ENCODE assay signal across 13 cellular contexts in genomic region chr21:35398366-35398982, GRCh38.
A peak's percentile ranks its signal among the peaks of the same experiment; 100 is the strongest.
DNase-seq lines count a peak whose midpoint lies in the region; ATAC-seq and TF ChIP-seq lines count a peak whose summit lies in the region.
"Had no signal": no experiment of that assay in that cellular context is flagged by ENCODE, and none has a peak within 500 bp of the region (broad histone marks: within the 10 kb centered on the region; RNA-seq: fewer than 3 reads in every experiment).

No MANE protein-coding gene starts in this region.

- CTCF ChIA-PET in MCF 10A (lab: Yijun Ruan, JAX) (interaction anchor here (0.7 to 1.2 kb wide), 5 partner anchors 10 to 666 kb away, joined by 3 to 5 read pairs (median 3); no protein-coding TSS in a partner anchor), Panc1 (lab: Charles Lee) (interaction anchor here (0.6 kb wide), 1 partner anchor 347 kb away, joined by 4 read pairs; no protein-coding TSS in a partner anchor)

- H3K4me3 Mint-ChIP-seq in MCF 10A (ENCODE audit: unreplicated experiment) = no peak overlapping the region
- peak overlapping the region; percentile 46 for H3K4me3 Mint-ChIP-seq in dendritic cell treated with granulocyte-macrophage colony-stimulating factor and Interleukin-4, amounts not matched to agents 40 ng/mL and 50 ng/mL, for 4 days
- no peak overlapping the region for H3K4me3 Mint-ChIP-seq in effector memory CD8-positive, alpha-beta T cell

- BruUV-seq in MCF 10A (replicated peaks; lab: Mats Ljungman, UMichigan) (no TSS peak), Panc1 (replicated peaks; lab: Mats Ljungman, UMichigan) (no TSS peak)

- H3K36me3 Mint-ChIP-seq in MCF 10A (ENCODE audit: insufficient read depth, unreplicated experiment) = no peaks in the 10 kb centered on the region
- H3K36me3 Mint-ChIP-seq in dendritic cell treated with granulocyte-macrophage colony-stimulating factor and Interleukin-4, amounts not matched to agents 40 ng/mL and 50 ng/mL, for 4 days (ENCODE audit: low read depth) = no peaks in the 10 kb centered on the region
- no peaks in the 10 kb centered on the region for H3K36me3 Mint-ChIP-seq in effector memory CD8-positive, alpha-beta T cell (ENCODE audit: insufficient read depth)

- intact Hi-C loops in MCF 10A (cut with micrococcal nuclease) (loop anchor here (5.0 to 10.0 kb wide), 2 partner anchors 96 to 184 kb away; no protein-coding TSS in a partner anchor), breast epithelium (cut with DNase I; ENCODE audit: low total_unique reads) (no loop called here), Panc1 (cut with micrococcal nuclease; ENCODE audit: unreplicated experiment) (no loop called here)
- intact Hi-C loops in dendritic cell treated with granulocyte-macrophage colony-stimulating factor and Interleukin-4, amounts not matched to agents 40 ng/mL and 50 ng/mL, for 4 days (cut with micrococcal nuclease) = loop anchor here (5.0 kb wide), 1 partner anchor 506 kb away; no protein-coding TSS in a partner anchor

- H3K4me3 ChIP-seq in breast epithelium (no peak overlapping the region), Panc1 (ENCODE audit: low read depth in 2 of 2, low read length in 2 of 2) (peak overlapping the region in 1 of 2 experiments; percentile 36; a peak in 2 of 4 replicates), thoracic aorta (peak overlapping the region; percentile 13)
- H3K4me3 ChIP-seq: stomach had no signal

- H3K4me1 ChIP-seq in breast epithelium (no peaks in the 10 kb centered on the region), Panc1 (ENCODE audit: control insufficient read depth, insufficient read depth, low read length) (0 out of 2 replicates have a peak, but pooled peaks cover 4% of the 10 kb centered on the region), thoracic aorta (ENCODE audit: control insufficient read depth in 1 of 2, low read depth in 2 of 2) (no peaks in the 10 kb centered on the region)

- in situ Hi-C loops in Panc1 (cut with HindIII; ENCODE audit: low pct_unique_long_range_greater_than_20kb, low sequenced_read_pairs) = no loop called here

- POLR2A ChIA-PET in MCF 10A (lab: Yijun Ruan, JAX) (interaction anchor here (0.7 to 2.4 kb wide), 8 partner anchors 9 to 710 kb away, joined by 3 to 12 read pairs (median 4); no protein-coding TSS in a partner anchor), Panc1 (lab: Charles Lee) (no interaction called here)

- H3K36me3 ChIP-seq in breast epithelium = no peaks in the 10 kb centered on the region
- H3K36me3 ChIP-seq in Panc1 (ENCODE audit: control insufficient read depth, insufficient read depth, low read length) = no peaks in the 10 kb centered on the region
- H3K36me3 ChIP-seq in thoracic aorta = no peaks in the 10 kb centered on the region
- H3K36me3 ChIP-seq: stomach had no signal

- peak overlapping the region; percentile 40 for H3K27ac Mint-ChIP-seq in MCF 10A (ENCODE audit: low read depth, unreplicated experiment)
- H3K27ac Mint-ChIP-seq in dendritic cell treated with granulocyte-macrophage colony-stimulating factor and Interleukin-4, amounts not matched to agents 40 ng/mL and 50 ng/mL, for 4 days = peak overlapping the region; percentile 88
- no peak overlapping the region for H3K27ac Mint-ChIP-seq in effector memory CD8-positive, alpha-beta T cell
- H3K27ac Mint-ChIP-seq: progenitor cell of endocrine pancreas had no signal

- no peak for DNase-seq in MCF 10A (ENCODE audit: unreplicated experiment)
- no peak for DNase-seq in breast epithelium (ENCODE audit: low spot score in 2 of 2)
- peak; percentile 24 for DNase-seq in Panc1 (ENCODE audit: low read depth, low spot score)
- no peak for DNase-seq in thoracic aorta (ENCODE audit: low spot score)
- DNase-seq in effector memory CD8-positive, alpha-beta T cell = no peak
- no peak for DNase-seq in activated CD8-positive, alpha-beta memory T cell treated with anti-CD3 and anti-CD28 coated beads for 24 hours
- DNase-seq in COLO668 (lab: John Stamatoyannopoulos, UW; ENCODE audit: unreplicated experiment) = no peak
- DNase-seq: midbrain; stimulated activated CD4-positive, alpha-beta T cell treated with anti-CD3 and anti-CD28 coated beads, Interleukin-4, amount 100 ng/mL, for 4 hours; stomach had no signal

- TF ChIP-seq CTCF in MCF 10A (IDR thresholded peaks at IDR 0.05; ENCODE audit: unreplicated experiment) (no peak), breast epithelium (IDR thresholded peaks at IDR 0.05) (no peak), Panc1 (IDR thresholded peaks at IDR 0.05) (no peak), thoracic aorta (IDR thresholded peaks at IDR 0.05) (no peak)

- H3K27me3 ChIP-seq in breast epithelium (no peaks in the 10 kb centered on the region), Panc1 (ENCODE audit: control insufficient read depth, insufficient read depth, low read length) (no peaks in the 10 kb centered on the region), thoracic aorta (replicated peaks; ENCODE audit: insufficient read depth) (no peaks in the 10 kb centered on the region)

- H3K9me3 Mint-ChIP-seq in MCF 10A (ENCODE audit: unreplicated experiment) = no peaks in the 10 kb centered on the region
- H3K9me3 Mint-ChIP-seq in dendritic cell treated with granulocyte-macrophage colony-stimulating factor and Interleukin-4, amounts not matched to agents 40 ng/mL and 50 ng/mL, for 4 days = no peaks in the 10 kb centered on the region
- H3K9me3 Mint-ChIP-seq in effector memory CD8-positive, alpha-beta T cell = no peaks in the 10 kb centered on the region

- H3K4me1 Mint-ChIP-seq in MCF 10A (ENCODE audit: insufficient read depth, unreplicated experiment) = peaks cover 17% of the 10 kb centered on the region
- peaks cover 38% of the 10 kb centered on the region for H3K4me1 Mint-ChIP-seq in dendritic cell treated with granulocyte-macrophage colony-stimulating factor and Interleukin-4, amounts not matched to agents 40 ng/mL and 50 ng/mL, for 4 days (ENCODE audit: low read depth)
- no peaks in the 10 kb centered on the region for H3K4me1 Mint-ChIP-seq in effector memory CD8-positive, alpha-beta T cell (ENCODE audit: low read depth in 2 of 2)

- H3K27me3 Mint-ChIP-seq in MCF 10A (ENCODE audit: insufficient read depth, unreplicated experiment) = no peaks in the 10 kb centered on the region
- no peaks in the 10 kb centered on the region for H3K27me3 Mint-ChIP-seq in dendritic cell treated with granulocyte-macrophage colony-stimulating factor and Interleukin-4, amounts not matched to agents 40 ng/mL and 50 ng/mL, for 4 days
- H3K27me3 Mint-ChIP-seq in effector memory CD8-positive, alpha-beta T cell = peaks cover 0 to 2% of the 10 kb centered on the region in 2 donors

- H3K27ac ChIP-seq in breast epithelium (no peak overlapping the region), Panc1 (ENCODE audit: low read length) (peak overlapping the region; percentile 61), thoracic aorta (no peak overlapping the region)
- H3K27ac ChIP-seq: C4-2B, stomach had no signal

- peak; percentile 64 for ATAC-seq in Panc1
- no peak for ATAC-seq in thoracic aorta (ENCODE audit: insufficient number of reproducible peaks, low FRiP score, low read depth)
- ATAC-seq in effector memory CD8-positive, alpha-beta T cell (replicated peaks) = no peak

- H3K9me3 ChIP-seq in breast epithelium (no peaks in the 10 kb centered on the region), Panc1 (ENCODE audit: control insufficient read depth, insufficient read depth, low read depth, low read length) (no peaks in the 10 kb centered on the region), thoracic aorta (no peaks in the 10 kb centered on the region)
- H3K9me3 ChIP-seq: stomach had no signal

- no peak for TF ChIP-seq POLR2A in breast epithelium (IDR thresholded peaks at IDR 0.05)

Comparison
In these comparisons a context has a peak if more than half of its experiments do, and no peak if none do; other contexts are left out.
1. intact Hi-C loops: an anchor here in MCF 10A (5.0 to 10.0 kb wide) and dendritic cell treated with granulocyte-macrophage colony-stimulating factor and Interleukin-4, amounts not matched to agents 40 ng/mL and 50 ng/mL, for 4 days (5.0 kb wide); none called in breast epithelium and Panc1.
2. H3K27ac Mint-ChIP-seq: peak in MCF 10A (single experiment) and dendritic cell treated with granulocyte-macrophage colony-stimulating factor and Interleukin-4, amounts not matched to agents 40 ng/mL and 50 ng/mL, for 4 days (single experiment); none in effector memory CD8-positive, alpha-beta T cell (0 of 2).